18 cellular contexts compared by ENCODE assay signal in genomic region chr18:49133112-49133511, GRCh38.
DNase-seq lines count a peak whose midpoint lies in the region; ATAC-seq, FAIRE-seq and TF ChIP-seq lines count a peak whose summit lies in the region.
"Had no signal": no experiment of that assay in that cellular context is flagged by ENCODE, and none has a peak within 500 bp of the region (broad histone marks: within the 10 kb centered on the region; RNA-seq: fewer than 3 reads in every experiment).

No MANE protein-coding gene starts in this region.

- H2AK5ac ChIP-seq in IMR-90 (ENCODE audit: low read depth, low read length) (no peak overlapping the region), H1 (ENCODE audit: low read depth, low read length) (no peak overlapping the region)

- H3K9me1 ChIP-seq in IMR-90 (ENCODE audit: insufficient read depth, low read length): peaks cover 3% of the 10 kb centered on the region; the same call in 1 of the 2 replicates

- H3K9ac ChIP-seq in IMR-90 (ENCODE audit: low read depth, low read length): no peak overlapping the region
- no peak overlapping the region for H3K9ac ChIP-seq in astrocyte (ENCODE audit: low read length)
- no peak overlapping the region for H3K9ac ChIP-seq in H1 (replicated peaks in 1 of 4; ENCODE audit: extremely low read depth in 1 of 4, low read depth in 3 of 4, low read length in 3 of 4)
- H3K9ac ChIP-seq: BLaER1 had no signal

- H2BK15ac ChIP-seq in IMR-90 (ENCODE audit: low read depth, low read length): no peak overlapping the region
- H2BK15ac ChIP-seq in H1 (ENCODE audit: low read length): no peak overlapping the region

- H3K27me3 Mint-ChIP-seq in astrocyte (ENCODE audit: low read depth, unreplicated experiment) (no peaks in the 10 kb centered on the region), CD14-positive monocyte (ENCODE audit: low read depth in 3 of 3) (no peaks in the 10 kb centered on the region)
- H3K27me3 Mint-ChIP-seq: CD4-positive, alpha-beta T cell had no signal

- H2BK5ac ChIP-seq in IMR-90 (ENCODE audit: low read depth, low read length, poor library complexity, severe bottlenecking) (no peak overlapping the region), H1 (ENCODE audit: low read depth, low read length) (no peak overlapping the region)

- H3K56ac ChIP-seq in IMR-90 (ENCODE audit: extremely low read depth, insufficient read depth, low read length): no peak overlapping the region
- no peak overlapping the region for H3K56ac ChIP-seq in H1 (replicated peaks; ENCODE audit: insufficient read length, low read depth, low read length)

- peaks cover 7% of the 10 kb centered on the region for H3K4me1 Mint-ChIP-seq in astrocyte (ENCODE audit: low read depth, unreplicated experiment)
- H3K4me1 Mint-ChIP-seq in CD14-positive monocyte: no peaks in the 10 kb centered on the region

- BruUV-seq in IMR-90 (replicated peaks; lab: Mats Ljungman, UMichigan): no TSS peak

- H3K36me3 Mint-ChIP-seq in astrocyte (ENCODE audit: low read depth, unreplicated experiment): no peaks in the 10 kb centered on the region
- H3K36me3 Mint-ChIP-seq in CD14-positive monocyte: peaks cover 12 to 18% of the 10 kb centered on the region in 2 donors

- no peak overlapping the region for H2BK12ac ChIP-seq in H1 (ENCODE audit: low read depth, low read length)

- no peak for TF ChIP-seq POLR2A in IMR-90 (IDR thresholded peaks at IDR 0.05; ENCODE audit: low read depth, low read length)
- no peak for TF ChIP-seq POLR2A in H1 (IDR thresholded peaks at IDR 0.05; ENCODE audit: control extremely low read depth in 1 of 2, low read depth in 2 of 2, low read length in 2 of 2)

- H3K18ac ChIP-seq in IMR-90 (ENCODE audit: low read depth, low read length): no peak overlapping the region
- H3K18ac ChIP-seq in H1 (ENCODE audit: extremely low read depth, low read length): no peak overlapping the region

- ATAC-seq in IMR-90 (ENCODE audit: low read depth) (no peak), HG03097 (IDR thresholded peaks at IDR 0.05; ENCODE audit: low FRiP score, unreplicated experiment) (no peak)
- ATAC-seq: CD8-positive, alpha-beta T cell had no signal

- H3K4me1 ChIP-seq in IMR-90 (ENCODE audit: control insufficient read depth, insufficient read depth, low read length) (no peaks in the 10 kb centered on the region), astrocyte (ENCODE audit: insufficient read depth, low read length) (no peaks in the 10 kb centered on the region), H1 (replicated peaks in 1 of 4; ENCODE audit: control insufficient read depth in 3 of 4, insufficient read depth in 4 of 4, low read length in 3 of 4) (no peaks in the 10 kb centered on the region; a peak in 1 of 7 replicates)
- H3K4me1 ChIP-seq: BE2C, Caco-2 had no signal

- H4K91ac ChIP-seq in IMR-90 (ENCODE audit: insufficient read depth, low read depth, low read length) (no peak overlapping the region), H1 (replicated peaks; ENCODE audit: insufficient read length, low read length) (no peak overlapping the region)

- TF ChIP-seq CTCF in IMR-90 (conservative IDR thresholded peaks at IDR 0.05; ENCODE audit: low read depth, low read length): no peak
- TF ChIP-seq CTCF in astrocyte (IDR thresholded peaks at IDR 0.05; ENCODE audit: insufficient read depth, low read depth, low read length): no peak
- no peak for TF ChIP-seq CTCF in H1 (IDR thresholded peaks at IDR 0.05; ENCODE audit: control extremely low read depth in 1 of 3, insufficient read depth in 1 of 3, low read depth in 1 of 3, low read length in 3 of 3)
- no peak for TF ChIP-seq CTCF in CD14-positive monocyte (IDR thresholded peaks at IDR 0.05)

- no peaks in the 10 kb centered on the region for H3K9me3 ChIP-seq in IMR-90 (ENCODE audit: control insufficient read depth, insufficient read depth, low read length)
- H3K9me3 ChIP-seq in astrocyte (ENCODE audit: insufficient read depth, low read depth, low read length): no peaks in the 10 kb centered on the region
- H3K9me3 ChIP-seq in H1 (ENCODE audit: insufficient read depth in 2 of 2, low read depth in 1 of 2, low read length in 1 of 2): no peaks in the 10 kb centered on the region
- H3K9me3 ChIP-seq: BE2C, BLaER1, Caco-2 had no signal

- no peak overlapping the region for H3K27ac Mint-ChIP-seq in astrocyte (ENCODE audit: unreplicated experiment)
- no peak overlapping the region for H3K27ac Mint-ChIP-seq in CD14-positive monocyte
- H3K27ac Mint-ChIP-seq: CD4-positive, alpha-beta T cell; CD8-positive, alpha-beta T cell had no signal

- H3K23ac ChIP-seq in IMR-90 (ENCODE audit: low read depth, low read length) (no peak overlapping the region), H1 (ENCODE audit: insufficient read length) (no peak overlapping the region)

- no peak overlapping the region for H3K4me3 ChIP-seq in IMR-90 (ENCODE audit: insufficient read depth, low read depth, low read length)
- no peak overlapping the region for H3K4me3 ChIP-seq in astrocyte (ENCODE audit: insufficient read depth, low read depth, low read length)
- H3K4me3 ChIP-seq in H1 (ENCODE audit: extremely low read depth in 1 of 4, insufficient read depth in 2 of 4, low read depth in 3 of 4, low read length in 4 of 4): no peak overlapping the region
- H3K4me3 ChIP-seq: BLaER1 had no signal

- H3K23me2 ChIP-seq in H1 (ENCODE audit: low read depth, low read length): no peaks in the 10 kb centered on the region

- H3K4me2 ChIP-seq in IMR-90 (ENCODE audit: low read depth, low read length): no peak overlapping the region
- H3K4me2 ChIP-seq in astrocyte (ENCODE audit: low read length): no peak overlapping the region
- H3K4me2 ChIP-seq in H1 (ENCODE audit: insufficient read depth in 1 of 2, low read depth in 2 of 2, low read length in 2 of 2): no peak overlapping the region
- H3K4me2 ChIP-seq: BLaER1 had no signal

- H3K27me3 ChIP-seq in IMR-90 (ENCODE audit: control insufficient read depth, insufficient read depth, low read length) (no peaks in the 10 kb centered on the region), astrocyte (ENCODE audit: insufficient read depth, low read length) (no peaks in the 10 kb centered on the region), H1 (replicated peaks in 1 of 4; ENCODE audit: control insufficient read depth in 3 of 4, extremely low read depth in 1 of 4, insufficient read depth in 3 of 4, low read length in 3 of 4) (no peaks in the 10 kb centered on the region)
- H3K27me3 ChIP-seq: BE2C had no signal

- no CpG with 5 or more reads among the region's 5 CpGs for WGBS in IMR-90 (ENCODE audit: extremely low coverage in 2 of 2, insufficient read length in 1 of 2), 2 experiments
- 92% methylated on average over 5 of the region's 5 CpGs; no CpG with 5 or more reads in 1 of the 2 experiments for WGBS in H1 (ENCODE audit: extremely low coverage in 1 of 2, insufficient coverage in 1 of 2, insufficient read length in 1 of 2, insufficient replicate concordance in 2 of 2, low coverage in 1 of 2, low lambda C conversion rate in 2 of 2, missing lambda C conversion rate in 1 of 2), 2 experiments

- no peak overlapping the region for H2AK9ac ChIP-seq in IMR-90 (replicated peaks; ENCODE audit: low read depth, low read length, poor library complexity)

- H3K9me3 Mint-ChIP-seq in astrocyte (ENCODE audit: unreplicated experiment) (no peaks in the 10 kb centered on the region), CD14-positive monocyte (no peaks in the 10 kb centered on the region)
- H3K9me3 Mint-ChIP-seq: CD4-positive, alpha-beta T cell; CD8-positive, alpha-beta T cell had no signal

- DNase-seq in IMR-90 (no peak), astrocyte (ENCODE audit: low read depth) (no peak), H1 (ENCODE audit: low read depth in 1 of 2, low spot score in 2 of 2) (no peak), CD14-positive monocyte (ENCODE audit: low spot score) (no peak)
- DNase-seq: 8988T; ACHN; BE2C; C1 segment of cervical spinal cord; Caco-2; Calu3; CD4-positive, alpha-beta T cell; CD8-positive, alpha-beta T cell; DMS79 treated with DMSO at 0.1 percent for 48 hours; GF-D8 had no signal

- H4K5ac ChIP-seq in IMR-90 (ENCODE audit: low read depth, low read length) (no peak overlapping the region), H1 (ENCODE audit: insufficient read length, low read depth, low read length) (no peak overlapping the region)

- H3K27ac ChIP-seq in IMR-90 (ENCODE audit: insufficient read depth, low read length) (no peak overlapping the region), astrocyte (ENCODE audit: low read depth, low read length) (no peak overlapping the region), H1 (ENCODE audit: low read depth, low read length) (no peak overlapping the region)
- H3K27ac ChIP-seq: BLaER1 had no signal

- POLR2A ChIA-PET in IMR-90 (lab: Charles Lee; ENCODE audit: unreplicated experiment): no interaction called here
- POLR2A ChIA-PET in H1 (lab: Charles Lee; ENCODE audit: partially characterized antibody): no interaction called here

- TF ChIP-seq EP300 in H1 (IDR thresholded peaks at IDR 0.05; ENCODE audit: borderline replicate concordance in 1 of 2, low read depth in 2 of 2, low read length in 2 of 2): no peak

- H3K14ac ChIP-seq in IMR-90 (replicated peaks; ENCODE audit: low read depth, low read length) (no peak overlapping the region), H1 (ENCODE audit: insufficient read length) (no peak overlapping the region)

- no peaks in the 10 kb centered on the region; the same call in 1 of the 2 replicates for H4K20me1 ChIP-seq in IMR-90 (ENCODE audit: insufficient read depth, low read length)
- no peaks in the 10 kb centered on the region for H4K20me1 ChIP-seq in astrocyte (ENCODE audit: insufficient read depth, low read length)
- H4K20me1 ChIP-seq in H1 (replicated peaks in 1 of 2; ENCODE audit: control insufficient read depth in 1 of 2, insufficient read depth in 2 of 2, low read length in 2 of 2): no peaks in the 10 kb centered on the region
- H4K20me1 ChIP-seq: BLaER1 had no signal

- H2BK20ac ChIP-seq in IMR-90 (ENCODE audit: low read depth, low read length) (no peak overlapping the region), H1 (ENCODE audit: low read length) (no peak overlapping the region)

- H3K4me3 Mint-ChIP-seq in astrocyte (ENCODE audit: unreplicated experiment): no peak overlapping the region
- no peak overlapping the region for H3K4me3 Mint-ChIP-seq in CD14-positive monocyte
- H3K4me3 Mint-ChIP-seq: CD4-positive, alpha-beta T cell; CD8-positive, alpha-beta T cell had no signal

- no peak overlapping the region for H2BK120ac ChIP-seq in IMR-90 (ENCODE audit: low read depth, low read length)
- no peak overlapping the region for H2BK120ac ChIP-seq in H1 (replicated peaks; ENCODE audit: low read depth, low read length)

- H3K79me1 ChIP-seq in IMR-90 (ENCODE audit: low read depth in 1 of 2, low read length in 2 of 2) (no peaks in the 10 kb centered on the region), H1 (ENCODE audit: low read depth, low read length) (no peaks in the 10 kb centered on the region)

- CTCF ChIA-PET in IMR-90 (lab: Yijun Ruan, JAX) (no interaction called here), H1 (lab: Charles Lee; ENCODE audit: partially characterized antibody) (interaction anchor here (0.9 kb wide), 1 partner anchor 236 kb away, joined by 3 read pairs; no protein-coding TSS in a partner anchor)

- H2AFZ ChIP-seq in IMR-90 (replicated peaks; ENCODE audit: low read length, poor library complexity) (no peak overlapping the region), astrocyte (ENCODE audit: low read depth, low read length) (no peak overlapping the region), H1 (ENCODE audit: low read length) (no peak overlapping the region)

- in situ Hi-C loops in IMR-90 (cut with MboI; ENCODE audit: low sequenced_read_pairs): no loop called here

- intact Hi-C loops in IMR-90 (cut with micrococcal nuclease) (no loop called here), CD14-positive monocyte (cut with micrococcal nuclease) (no loop called here)

- H3K4ac ChIP-seq in IMR-90 (ENCODE audit: low read depth, low read length) (no peak overlapping the region), H1 (replicated peaks; ENCODE audit: insufficient read length, low read depth, low read length) (no peak overlapping the region)

- H4K8ac ChIP-seq in IMR-90 (ENCODE audit: low read depth in 2 of 2, low read length in 2 of 2) (no peak overlapping the region), H1 (ENCODE audit: extremely low read depth, insufficient read depth, low read length) (no peak overlapping the region)

- no peaks in the 10 kb centered on the region for H3K36me3 ChIP-seq in IMR-90 (ENCODE audit: control insufficient read depth, insufficient read depth, low read length)
- no peaks in the 10 kb centered on the region for H3K36me3 ChIP-seq in astrocyte (ENCODE audit: insufficient read depth, low read length)
- no peaks in the 10 kb centered on the region for H3K36me3 ChIP-seq in H1 (ENCODE audit: control insufficient read depth in 2 of 4, insufficient read depth in 4 of 4, low read length in 3 of 4)
- H3K36me3 ChIP-seq: BE2C had no signal

- TF ChIP-seq RAD21 in IMR-90 (IDR thresholded peaks at IDR 0.05; ENCODE audit: low read length) (no peak), H1 (IDR thresholded peaks at IDR 0.05 in 1 of 2, conservative IDR thresholded peaks at IDR 0.05 in 1 of 2; ENCODE audit: low read depth in 2 of 2, low read length in 2 of 2) (no peak)

- H3K79me2 ChIP-seq in astrocyte (ENCODE audit: insufficient read depth, low read length) (no peaks in the 10 kb centered on the region), H1 (ENCODE audit: control insufficient read depth in 1 of 2, insufficient read depth in 2 of 2, low read length in 2 of 2) (no peaks in the 10 kb centered on the region)

- FAIRE-seq in astrocyte (lab: Jason Lieb, UNC): peak; percentile 5
- no peak for FAIRE-seq in H1 (lab: Jason Lieb, UNC)
- FAIRE-seq: A204.1, GM19239 had no signal

- dilution Hi-C loops in IMR-90 (cut with HindIII; ENCODE audit: low sequenced_read_pairs, unreplicated experiment): no loop called here
